ENCODE assay signal across 8 cellular contexts in the genomic region with DNA sequence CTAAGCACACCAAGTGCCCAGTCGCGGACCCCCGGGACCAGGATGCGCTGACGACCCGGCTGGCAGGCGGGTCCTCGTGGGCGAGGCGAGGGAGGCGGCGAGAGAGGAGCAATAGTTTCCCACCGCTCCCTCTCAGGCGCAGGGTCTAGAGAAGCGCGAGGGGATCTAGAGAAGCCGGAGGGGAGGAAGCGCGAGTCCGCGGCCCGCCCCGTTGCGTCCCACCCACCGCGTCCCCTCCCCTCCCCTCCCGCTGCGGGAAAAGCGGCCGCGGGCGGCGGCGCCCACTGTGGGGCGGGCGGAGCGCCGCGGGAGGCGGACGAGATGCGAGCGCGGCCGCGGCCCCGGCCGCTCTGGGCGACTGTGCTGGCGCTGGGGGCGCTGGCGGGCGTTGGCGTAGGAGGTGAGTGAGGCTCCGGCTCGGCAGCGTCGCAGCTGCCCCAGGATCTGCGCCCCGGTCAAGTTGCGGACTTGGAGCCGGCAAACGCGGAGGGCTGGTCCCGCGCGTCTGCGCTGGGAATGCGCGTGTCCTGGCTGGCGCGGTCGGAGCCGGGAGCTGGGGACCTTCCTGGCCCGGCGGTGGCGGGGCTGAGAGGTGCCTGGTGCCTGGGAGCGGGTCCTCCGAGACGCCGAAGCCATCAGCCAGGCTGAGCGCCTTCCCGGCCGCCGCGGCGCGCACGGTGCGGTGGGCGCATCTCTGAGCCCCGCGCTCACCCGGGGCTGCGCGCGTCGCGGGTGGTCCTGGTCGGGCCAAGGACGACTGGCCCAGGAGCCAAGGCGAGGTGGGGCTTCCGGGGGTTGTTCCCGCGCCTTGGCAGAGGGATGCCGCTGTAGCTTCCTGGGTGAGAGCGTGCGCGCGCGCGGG. TPM values are rescaled to one million over a fixed set of nuclear protein-coding genes. Genes with fewer than 3 reads are reported as not detected.
DNase-seq lines count a peak whose midpoint lies in the region; ATAC-seq and TF ChIP-seq lines count a peak whose summit lies in the region.

A gene (plus strand): TSS at position 287 of the 862 bp plus-strand sequence. CDS start 35 bp downstream, at position 322.

- peaks cover 47% of the 10 kb centered on the region for H3K27me3 Mint-ChIP-seq in activated T-cell treated with anti-CD3 and anti-CD28 coated beads, Interleukin-2, amount 50 U/mL, for 4 hours (ENCODE audit: low read depth)
- H3K27me3 Mint-ChIP-seq in natural killer cell treated with Interleukin-12 subunit alpha and Interleukin-12 subunit beta and Interleukin-15 and Interleukin-18, amount 100 ng/mL, for 72 hours = peaks cover 48 to 58% of the 10 kb centered on the region in 2 donors

- H3K36me3 ChIP-seq in OCI-LY3 (replicated peaks; ENCODE audit: low read depth, low read length) (no peaks in the 10 kb centered on the region), fibroblast of lung (ENCODE audit: control insufficient read depth, insufficient read depth, low read length) (no peaks in the 10 kb centered on the region)

- peak within 1 kb of the TSS; percentile 66 for H3K9ac ChIP-seq in OCI-LY3 (ENCODE audit: low read length)
- H3K9ac ChIP-seq in fibroblast of lung (ENCODE audit: insufficient read depth, low read length) = peak within 1 kb of the TSS; percentile 82

- H3K4me3 ChIP-seq in OCI-LY3 (ENCODE audit: low read length) (peak within 1 kb of the TSS; percentile 92), fibroblast of lung (replicated peaks in 1 of 4; ENCODE audit: control extremely low read depth in 1 of 4, insufficient read depth in 1 of 4, low read depth in 3 of 4, low read length in 4 of 4) (peak within 1 kb of the TSS; percentile 53 to 76 (median 65))

- H3K9me3 ChIP-seq in OCI-LY3 (ENCODE audit: insufficient read depth, low read length) (no peaks in the 10 kb centered on the region), fibroblast of lung (ENCODE audit: control insufficient read depth, insufficient read depth, low read depth, low read length) (no peaks in the 10 kb centered on the region)

- H3K27ac Mint-ChIP-seq in natural killer cell treated with Interleukin-12 subunit alpha and Interleukin-12 subunit beta and Interleukin-15 and Interleukin-18, amount 100 ng/mL, for 72 hours = no peak within 1 kb of the TSS

- peak; percentile 18 for TF ChIP-seq POLR2A in GM19099 (IDR thresholded peaks at IDR 0.05; ENCODE audit: extremely low read depth, insufficient read length, low read depth)

- no peaks in the 10 kb centered on the region for H3K36me3 Mint-ChIP-seq in activated T-cell treated with anti-CD3 and anti-CD28 coated beads, Interleukin-2, amount 50 U/mL, for 4 hours (ENCODE audit: insufficient read depth)
- no peaks in the 10 kb centered on the region for H3K36me3 Mint-ChIP-seq in natural killer cell treated with Interleukin-12 subunit alpha and Interleukin-12 subunit beta and Interleukin-15 and Interleukin-18, amount 100 ng/mL, for 72 hours

- H3K79me2 ChIP-seq in OCI-LY3 (ENCODE audit: low read length) = no peaks in the 10 kb centered on the region
- H3K79me2 ChIP-seq in fibroblast of lung (ENCODE audit: control insufficient read depth, insufficient read depth, low read length) = no peaks in the 10 kb centered on the region

- peaks cover 7% of the 10 kb centered on the region for H3K4me1 Mint-ChIP-seq in activated T-cell treated with anti-CD3 and anti-CD28 coated beads, Interleukin-2, amount 50 U/mL, for 4 hours (ENCODE audit: low read depth)
- peaks cover 19 to 20% of the 10 kb centered on the region in 2 donors for H3K4me1 Mint-ChIP-seq in natural killer cell treated with Interleukin-12 subunit alpha and Interleukin-12 subunit beta and Interleukin-15 and Interleukin-18, amount 100 ng/mL, for 72 hours (ENCODE audit: low read depth in 2 of 2)

- peak; percentile 48 for DNase-seq in Ammon's horn (ENCODE audit: low spot score)
- peak; percentile 54 for DNase-seq in activated T-cell treated with anti-CD3 and anti-CD28 coated beads, Interleukin-2, amount 50 U/mL, for 4 hours
- peak; percentile 73 to 79 for DNase-seq in fibroblast of lung (ENCODE audit: low read depth in 2 of 2)
- DNase-seq in natural killer cell treated with Interleukin-12 subunit alpha and Interleukin-12 subunit beta and Interleukin-15 and Interleukin-18, amount 100 ng/mL, for 72 hours (ENCODE audit: low spot score) = peak; percentile 72
- peak; percentile 73 for DNase-seq in stimulated activated naive CD8-positive, alpha-beta T cell treated with anti-CD3 and anti-CD28 coated beads, Interleukin-15, Interleukin-2, amounts not matched to agents 100 U/mL and 50 U/mL, for 24 hours

- TF ChIP-seq CTCF in OCI-LY3 (IDR thresholded peaks at IDR 0.05; ENCODE audit: low read depth, low read length) (peak; percentile 34), fibroblast of lung (conservative IDR thresholded peaks at IDR 0.05 in 1 of 2, IDR thresholded peaks at IDR 0.05 in 1 of 2; ENCODE audit: low read depth in 1 of 2, low read length in 2 of 2) (peak; percentile 16 to 21)

- peak; percentile 68 for ATAC-seq in HG03457 (IDR thresholded peaks at IDR 0.05; ENCODE audit: unreplicated experiment)
- ATAC-seq in activated T-cell treated with anti-CD3 and anti-CD28 coated beads, Interleukin-2, amount 50 U/mL, for 4 hours = peak; percentile 92 to 94
- peak; percentile 94 to 96 for ATAC-seq in natural killer cell treated with Interleukin-12 subunit alpha and Interleukin-12 subunit beta and Interleukin-15 and Interleukin-18, amount 100 ng/mL, for 72 hours
- peak; percentile 91 for ATAC-seq in stimulated activated naive CD8-positive, alpha-beta T cell treated with anti-CD3 and anti-CD28 coated beads, Interleukin-15, Interleukin-2, amounts not matched to agents 100 U/mL and 50 U/mL, for 24 hours

- H3K27ac ChIP-seq in OCI-LY3 (ENCODE audit: low read length) (no peak within 1 kb of the TSS), fibroblast of lung (ENCODE audit: insufficient read depth, low read length) (peak within 1 kb of the TSS; percentile 60)

- H3K9me3 Mint-ChIP-seq in activated T-cell treated with anti-CD3 and anti-CD28 coated beads, Interleukin-2, amount 50 U/mL, for 4 hours = no peaks in the 10 kb centered on the region
- no peaks in the 10 kb centered on the region for H3K9me3 Mint-ChIP-seq in natural killer cell treated with Interleukin-12 subunit alpha and Interleukin-12 subunit beta and Interleukin-15 and Interleukin-18, amount 100 ng/mL, for 72 hours

- peak within 1 kb of the TSS; percentile 86 for H3K4me3 Mint-ChIP-seq in activated T-cell treated with anti-CD3 and anti-CD28 coated beads, Interleukin-2, amount 50 U/mL, for 4 hours
- peak within 1 kb of the TSS; percentile 89 for H3K4me3 Mint-ChIP-seq in natural killer cell treated with Interleukin-12 subunit alpha and Interleukin-12 subunit beta and Interleukin-15 and Interleukin-18, amount 100 ng/mL, for 72 hours

- H3K4me1 ChIP-seq in OCI-LY3 (ENCODE audit: low read length) (0 out of 2 replicates have a peak, but pooled peaks cover 3% of the 10 kb centered on the region), fibroblast of lung (ENCODE audit: control insufficient read depth, extremely low read depth, insufficient read depth, low read length) (peaks cover 3% of the 10 kb centered on the region)

- H4K20me1 ChIP-seq in OCI-LY3 (ENCODE audit: insufficient read depth, low read length) (no peaks in the 10 kb centered on the region), fibroblast of lung (ENCODE audit: control insufficient read depth, extremely low read depth, insufficient read depth, low read length) (no peaks in the 10 kb centered on the region)

- H2AFZ ChIP-seq in OCI-LY3 (ENCODE audit: low read depth, low read length) (peak within 1 kb of the TSS; percentile 48), fibroblast of lung (ENCODE audit: low read length) (peak within 1 kb of the TSS; percentile 49)

- peak within 1 kb of the TSS; percentile 91 for H3K4me2 ChIP-seq in OCI-LY3 (ENCODE audit: low read length)
- peak within 1 kb of the TSS; percentile 79 for H3K4me2 ChIP-seq in fibroblast of lung (ENCODE audit: extremely low read depth, insufficient read depth, low read length)

- peaks cover 11% of the 10 kb centered on the region; the same call in 1 of the 2 replicates for H3K27me3 ChIP-seq in OCI-LY3 (ENCODE audit: low read depth, low read length)
- H3K27me3 ChIP-seq in fibroblast of lung (ENCODE audit: control insufficient read depth, insufficient read depth, low read length) = no peaks in the 10 kb centered on the region

RNA-seq across cellular contexts. Expression of the gene that starts here (rescaled TPM):
- under 1 TPM; 0.08 to 0.20 (median 0.11) TPM for total RNA-seq in activated T-cell treated with anti-CD3 and anti-CD28 coated beads, Interleukin-2, amount 50 U/mL, for 4 hours
- total RNA-seq in fibroblast of lung = 13.1 and 22.0 TPM in 2 replicates
- polyA plus RNA-seq in fibroblast of lung = 10.4 and 23.3 TPM in 2 replicates
- 7.3 and 17.8 TPM in 2 replicates for polyA plus RNA-seq in fibroblast of lung (2012)
- 20.0 and 45.1 TPM in 2 replicates for polyA minus RNA-seq in fibroblast of lung (ENCODE audit: low replicate concordance)
- under 1 TPM in 1 of 2 donors, not detected in 1; 0.39 TPM for total RNA-seq in natural killer cell treated with Interleukin-12 subunit alpha and Interleukin-12 subunit beta and Interleukin-15 and Interleukin-18, amount 100 ng/mL, for 72 hours

Comparison
In these comparisons a context has a peak if more than half of its experiments do, and no peak if none do; other contexts are left out.
1. RNA of the gene that starts here (total RNA-seq): 13.1 to 22.0 TPM in fibroblast of lung; 0.39 TPM in natural killer cell treated with Interleukin-12 subunit alpha and Interleukin-12 subunit beta and Interleukin-15 and Interleukin-18, amount 100 ng/mL, for 72 hours and 0.08 to 0.20 TPM in activated T-cell treated with anti-CD3 and anti-CD28 coated beads, Interleukin-2, amount 50 U/mL, for 4 hours; every median in the first group is over 10 times any median in the second.
2. Peak in DNase-seq and ATAC-seq in activated T-cell treated with anti-CD3 and anti-CD28 coated beads, Interleukin-2, amount 50 U/mL, for 4 hours; RNA of the gene not detected or under 1 TPM.
3. Peak in DNase-seq and ATAC-seq in natural killer cell treated with Interleukin-12 subunit alpha and Interleukin-12 subunit beta and Interleukin-15 and Interleukin-18, amount 100 ng/mL, for 72 hours; RNA of the gene not detected or under 1 TPM.
4. Peak in every context shown above with its lines, with median percentiles within 50 percentile points of each other: DNase-seq and ATAC-seq.